In genomic region chr4:2863649-2864048, GRCh38 we compare ENCODE assay signal across 18 cellular contexts.
"Had no signal": no experiment of that assay in that cellular context is flagged by ENCODE, and none has a peak within 500 bp of the region (broad histone marks: within the 10 kb centered on the region; RNA-seq: fewer than 3 reads in every experiment).

No MANE protein-coding gene starts in this region.

- H3K27ac ChIP-seq: thoracic aorta had no signal

- ATAC-seq: stimulated activated naive CD8-positive, alpha-beta T cell treated with anti-CD3 and anti-CD28 coated beads, Interleukin-15, amount 100 ng/mL, for 72 hours; T-helper 17 cell had no signal

- H3K9me3 ChIP-seq: prostate gland, sigmoid colon, thoracic aorta had no signal

- H3K4me3 Mint-ChIP-seq: activated naive CD4-positive, alpha-beta T cell treated with anti-CD3 and anti-CD28 coated beads for 36 hours; neural crest cell; stimulated activated naive CD8-positive, alpha-beta T cell treated with anti-CD3 and anti-CD28 coated beads, Interleukin-15, amount 100 ng/mL, for 72 hours; T-helper 17 cell had no signal

- H3K27me3 ChIP-seq: dorsolateral prefrontal cortex, hepatocyte, sigmoid colon had no signal

- H3K4me2 ChIP-seq: hepatocyte had no signal

- H3K27me3 Mint-ChIP-seq: stimulated activated naive CD8-positive, alpha-beta T cell treated with anti-CD3 and anti-CD28 coated beads, Interleukin-15, amount 100 ng/mL, for 72 hours; T-helper 17 cell had no signal

- H3K4me3 ChIP-seq: dorsolateral prefrontal cortex, hepatocyte, prostate gland, sigmoid colon, thoracic aorta had no signal

- H3K27ac Mint-ChIP-seq: activated naive CD4-positive, alpha-beta T cell treated with anti-CD3 and anti-CD28 coated beads for 36 hours; activated T-helper 2 cell treated with anti-CD3 and anti-CD28 coated beads, Interferon-gamma antibody, Interleukin-2, Interleukin-4, amounts not matched to agents 10 μg/mL and 5 μg/mL and 100 μg/mL, durations not matched to agents 14 hours and 24 hours and 36 hours; stimulated activated naive CD8-positive, alpha-beta T cell treated with anti-CD3 and anti-CD28 coated beads, Interleukin-15, amount 100 ng/mL, for 72 hours; T-helper 17 cell had no signal

- DNase-seq: activated CD4-positive, alpha-beta T cell treated with anti-CD3 and anti-CD28 coated beads, Interleukin-2, amount 50 U/mL, for 4 hours; activated CD4-positive, CD25-positive, alpha-beta regulatory T cell; activated naive CD4-positive, alpha-beta T cell treated with anti-CD3 and anti-CD28 coated beads for 36 hours; activated T-cell treated with anti-CD3 and anti-CD28 coated beads, Interleukin-2, amount 50 U/mL, for 1 hour; dorsolateral prefrontal cortex; islet precursor cell; sigmoid colon; stimulated activated CD4-positive, alpha-beta T cell treated with anti-CD3 and anti-CD28 coated beads, Interleukin-1b, Interleukin-23, amount 100 ng/mL, for 48 hours; stimulated activated naive CD8-positive, alpha-beta T cell treated with anti-CD3 and anti-CD28 coated beads, Interleukin-15, amount 100 ng/mL, for 72 hours; T-helper 17 cell had no signal

- H3K36me3 ChIP-seq: prostate gland, sigmoid colon, thoracic aorta had no signal

- FAIRE-seq: astrocyte, bronchial epithelial cell, urothelium cell line had no signal

- H3K9me3 Mint-ChIP-seq: activated T-helper 2 cell treated with anti-CD3 and anti-CD28 coated beads, Interferon-gamma antibody, Interleukin-2, Interleukin-4, amounts not matched to agents 10 μg/mL and 5 μg/mL and 100 μg/mL, durations not matched to agents 14 hours and 24 hours and 36 hours; neural crest cell; stimulated activated naive CD8-positive, alpha-beta T cell treated with anti-CD3 and anti-CD28 coated beads, Interleukin-15, amount 100 ng/mL, for 72 hours had no signal
